In the genomic region with DNA sequence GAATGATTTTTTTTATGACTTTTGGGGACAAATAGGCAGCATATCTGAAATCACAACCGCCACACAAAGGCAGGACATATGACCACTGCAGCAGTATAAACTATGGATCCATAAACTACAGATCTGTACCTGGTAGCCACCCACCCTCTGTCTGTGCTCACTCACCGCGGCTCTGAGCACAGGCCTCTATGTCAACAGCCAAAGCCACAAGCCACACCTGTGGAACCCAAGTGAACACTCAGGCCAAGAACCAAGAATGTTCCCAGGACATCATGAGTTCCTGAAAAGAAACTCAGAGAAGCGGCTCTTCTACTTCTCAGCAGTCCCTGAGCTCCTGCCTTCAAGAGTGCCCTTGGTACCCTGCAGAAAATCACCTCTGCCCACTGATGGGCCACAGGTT, we compare ENCODE assay signal across 15 cellular contexts. TPM values are rescaled to one million over a fixed set of nuclear protein-coding genes. Genes with fewer than 3 reads are reported as not detected.
DNase-seq lines count a peak whose midpoint lies in the region; ATAC-seq and TF ChIP-seq lines count a peak whose summit lies in the region.
"Had no signal": no experiment of that assay in that cellular context is flagged by ENCODE, and none has a peak within 500 bp of the region (broad histone marks: within the 10 kb centered on the region; RNA-seq: fewer than 3 reads in every experiment).

No MANE protein-coding gene starts in this region.

- no peak overlapping the region for H2AFZ ChIP-seq in smooth muscle cell (ENCODE audit: low read depth)

- H3K4me1 ChIP-seq in lung (ENCODE audit: control insufficient read depth in 2 of 2, insufficient read depth in 2 of 2, low read length in 2 of 2) (no peaks in the 10 kb centered on the region), upper lobe of left lung (peaks cover 11 to 50% (median 42%) of the 10 kb centered on the region in 4 donors), smooth muscle cell (ENCODE audit: low read depth) (no peaks in the 10 kb centered on the region)
- H3K4me1 ChIP-seq: SJCRH30 had no signal

- H3K36me3 ChIP-seq in lung (ENCODE audit: control insufficient read depth in 2 of 2, insufficient read depth in 2 of 2, low read length in 2 of 2), result peaks cover 0 to 2% of the 10 kb centered on the region in 2 donors
- no peaks in the 10 kb centered on the region for H3K36me3 ChIP-seq in upper lobe of left lung
- no peaks in the 10 kb centered on the region for H3K36me3 ChIP-seq in smooth muscle cell (ENCODE audit: low read depth)
- H3K36me3 ChIP-seq: SJCRH30 had no signal

- intact Hi-C loops in activated B cell treated with CpG ODN at 0.5 μM for 24 hours (cut with micrococcal nuclease), result loop anchor here (2.0 kb wide), 1 partner anchor 37 kb away; no protein-coding TSS in a partner anchor

- H3K4me3 Mint-ChIP-seq in activated B cell treated with CpG ODN at 0.5 μM for 24 hours, result peak overlapping the region; percentile 38

- H3K9me3 ChIP-seq in lung (ENCODE audit: control insufficient read depth in 2 of 2, insufficient read depth in 1 of 2, low read length in 1 of 2) (no peaks in the 10 kb centered on the region), upper lobe of left lung (no peaks in the 10 kb centered on the region), smooth muscle cell (replicated peaks; ENCODE audit: low read depth) (no peaks in the 10 kb centered on the region)
- H3K9me3 ChIP-seq: gastrocnemius medialis, SJCRH30 had no signal

- peak overlapping the region; percentile 84 to 89 for H3K27ac Mint-ChIP-seq in activated naive CD4-positive, alpha-beta T cell treated with anti-CD3 and anti-CD28 coated beads, Interleukin-2, amount 50 U/mL, for 72 hours
- peak overlapping the region; percentile 86 for H3K27ac Mint-ChIP-seq in activated B cell treated with CpG ODN at 0.5 μM for 24 hours

- no peaks in the 10 kb centered on the region for H3F3A ChIP-seq in smooth muscle cell (ENCODE audit: low read depth)

- no peak overlapping the region for H3K4me3 ChIP-seq in lung
- no peak overlapping the region for H3K4me3 ChIP-seq in upper lobe of left lung
- H3K4me3 ChIP-seq in smooth muscle cell, result no peak overlapping the region
- H3K4me3 ChIP-seq: dorsolateral prefrontal cortex, gastrocnemius medialis, SJCRH30 had no signal

- no peak for DNase-seq in activated naive CD4-positive, alpha-beta T cell treated with anti-CD3 and anti-CD28 coated beads, Interleukin-2, amount 50 U/mL, for 72 hours (ENCODE audit: low spot score in 2 of 2)
- no peak for DNase-seq in activated naive CD4-positive, alpha-beta T cell treated with Interleukin-2 at 50 U/mL for 16 hours
- no peak for DNase-seq in activated B cell treated with CpG ODN at 0.5 μM for 24 hours
- no peak for DNase-seq in lung (ENCODE audit: low spot score)
- peak in 1 of 2 donors; percentile 81 for DNase-seq in upper lobe of left lung
- DNase-seq in pons (ENCODE audit: low spot score), result no peak
- DNase-seq in smooth muscle cell (lab: John Stamatoyannopoulos, UW; ENCODE audit: unreplicated experiment), result no peak
- DNase-seq in NOMO-1 treated with DMSO at 0.1 percent for 48 hours (lab: John Stamatoyannopoulos, UW; ENCODE audit: unreplicated experiment), result no peak
- DNase-seq: dorsolateral prefrontal cortex, gastrocnemius medialis, left ventricle myocardium superior, MM.1S, NCI-H510A, retina, SJCRH30 had no signal

- H3K36me3 Mint-ChIP-seq in activated naive CD4-positive, alpha-beta T cell treated with anti-CD3 and anti-CD28 coated beads, Interleukin-2, amount 50 U/mL, for 72 hours, result peaks cover 0 to 9% of the 10 kb centered on the region in 2 donors
- peaks cover 14% of the 10 kb centered on the region for H3K36me3 Mint-ChIP-seq in activated B cell treated with CpG ODN at 0.5 μM for 24 hours (ENCODE audit: low read depth)

- peaks cover 15% of the 10 kb centered on the region for H3K79me2 ChIP-seq in smooth muscle cell (ENCODE audit: low read depth)

- H3K4me1 Mint-ChIP-seq in activated B cell treated with CpG ODN at 0.5 μM for 24 hours, result peaks cover 55% of the 10 kb centered on the region

- H3K4me2 ChIP-seq in smooth muscle cell, result no peak overlapping the region

- CTCF ChIA-PET in activated B cell treated with CpG ODN at 0.5 μM for 24 hours (lab: Charles Lee), result no interaction called here

- POLR2A ChIA-PET in activated B cell treated with CpG ODN at 0.5 μM for 24 hours (lab: Charles Lee), result interaction anchor here (1.3 to 3.2 kb wide), 3 partner anchors 13 to 37 kb away, joined by 3 to 14 read pairs (median 13); a partner anchor contains a TSS

- TF ChIP-seq POLR2A in upper lobe of left lung (IDR thresholded peaks at IDR 0.05), result no peak

- H3K9ac ChIP-seq in smooth muscle cell (ENCODE audit: low read depth), result no peak overlapping the region

- no peak for TF ChIP-seq EP300 in upper lobe of left lung (IDR thresholded peaks at IDR 0.05)

- peak; percentile 36 to 58 for ATAC-seq in activated naive CD4-positive, alpha-beta T cell treated with anti-CD3 and anti-CD28 coated beads, Interleukin-2, amount 50 U/mL, for 72 hours
- ATAC-seq in activated B cell treated with CpG ODN at 0.5 μM for 24 hours (ENCODE audit: low read depth) (no peak), lung (ENCODE audit: insufficient read depth, low FRiP score) (peak; percentile 27), upper lobe of left lung (ENCODE audit: low FRiP score in 2 of 2) (peak in 1 of 2 donors; percentile 66)
- ATAC-seq: left ventricle myocardium superior had no signal

- TF ChIP-seq CTCF in activated B cell treated with CpG ODN at 0.5 μM for 24 hours (IDR thresholded peaks at IDR 0.05) (no peak), lung (IDR thresholded peaks at IDR 0.05; ENCODE audit: control extremely low read depth, extremely low read depth) (no peak), upper lobe of left lung (IDR thresholded peaks at IDR 0.05) (no peak), smooth muscle cell (IDR thresholded peaks at IDR 0.05; ENCODE audit: borderline replicate concordance, insufficient read depth, poor library complexity, severe bottlenecking) (no peak)

- no peaks in the 10 kb centered on the region for H3K27me3 Mint-ChIP-seq in activated B cell treated with CpG ODN at 0.5 μM for 24 hours

- WGBS in lung, 2 donors, result 35 to 50% methylated on average over 4 of the region's 4 CpGs
- 56 to 57% methylated on average over 4 of the region's 4 CpGs for WGBS in upper lobe of left lung, 2 donors
- 97% methylated on average over 4 of the region's 4 CpGs for WGBS in smooth muscle cell (ENCODE audit: low lambda C conversion rate)

- no peaks in the 10 kb centered on the region for H3K27me3 ChIP-seq in lung (ENCODE audit: control insufficient read depth, insufficient read depth)
- no peaks in the 10 kb centered on the region for H3K27me3 ChIP-seq in upper lobe of left lung
- no peaks in the 10 kb centered on the region for H3K27me3 ChIP-seq in smooth muscle cell (ENCODE audit: low read depth)
- H3K27me3 ChIP-seq: dorsolateral prefrontal cortex, gastrocnemius medialis, SJCRH30 had no signal

- H4K20me1 ChIP-seq in smooth muscle cell (ENCODE audit: low read depth), result peaks cover 73% of the 10 kb centered on the region

- H3K9me3 Mint-ChIP-seq in activated naive CD4-positive, alpha-beta T cell treated with anti-CD3 and anti-CD28 coated beads, Interleukin-2, amount 50 U/mL, for 72 hours, result no peaks in the 10 kb centered on the region
- no peaks in the 10 kb centered on the region for H3K9me3 Mint-ChIP-seq in activated B cell treated with CpG ODN at 0.5 μM for 24 hours

- peak overlapping the region in 1 of 2 donors; percentile 27 for H3K27ac ChIP-seq in lung (ENCODE audit: low read depth in 1 of 2, low read length in 1 of 2)
- H3K27ac ChIP-seq in upper lobe of left lung, result peak overlapping the region; percentile 88 to 93 (median 89)
- H3K27ac ChIP-seq in smooth muscle cell (ENCODE audit: low read depth), result no peak overlapping the region
- H3K27ac ChIP-seq: gastrocnemius medialis, SJCRH30 had no signal

RNA-seq across cellular contexts. Expression of a gene that starts 22.4 kb away (rescaled TPM):
- total RNA-seq in activated naive CD4-positive, alpha-beta T cell treated with anti-CD3 and anti-CD28 coated beads, Interleukin-2, amount 50 U/mL, for 72 hours, result 10 to 100 TPM; 36.8 to 41.9 TPM
- total RNA-seq in activated B cell treated with CpG ODN at 0.5 μM for 24 hours (53.7 and 61.6 TPM in 2 replicates), lung (10 to 100 TPM; 25.7 to 94.6 TPM), upper lobe of left lung (10 to 100 TPM; 18.4 to 81.8 (median 53.9) TPM), smooth muscle cell (15.3 and 21.1 TPM in 2 replicates)
- polyA plus RNA-seq in lung (10 to 100 TPM; 35.2 to 58.4 TPM), smooth muscle cell (31.6 and 33.1 TPM in 2 replicates)
